1 cellular context compared by ENCODE assay signal in the genomic region with DNA sequence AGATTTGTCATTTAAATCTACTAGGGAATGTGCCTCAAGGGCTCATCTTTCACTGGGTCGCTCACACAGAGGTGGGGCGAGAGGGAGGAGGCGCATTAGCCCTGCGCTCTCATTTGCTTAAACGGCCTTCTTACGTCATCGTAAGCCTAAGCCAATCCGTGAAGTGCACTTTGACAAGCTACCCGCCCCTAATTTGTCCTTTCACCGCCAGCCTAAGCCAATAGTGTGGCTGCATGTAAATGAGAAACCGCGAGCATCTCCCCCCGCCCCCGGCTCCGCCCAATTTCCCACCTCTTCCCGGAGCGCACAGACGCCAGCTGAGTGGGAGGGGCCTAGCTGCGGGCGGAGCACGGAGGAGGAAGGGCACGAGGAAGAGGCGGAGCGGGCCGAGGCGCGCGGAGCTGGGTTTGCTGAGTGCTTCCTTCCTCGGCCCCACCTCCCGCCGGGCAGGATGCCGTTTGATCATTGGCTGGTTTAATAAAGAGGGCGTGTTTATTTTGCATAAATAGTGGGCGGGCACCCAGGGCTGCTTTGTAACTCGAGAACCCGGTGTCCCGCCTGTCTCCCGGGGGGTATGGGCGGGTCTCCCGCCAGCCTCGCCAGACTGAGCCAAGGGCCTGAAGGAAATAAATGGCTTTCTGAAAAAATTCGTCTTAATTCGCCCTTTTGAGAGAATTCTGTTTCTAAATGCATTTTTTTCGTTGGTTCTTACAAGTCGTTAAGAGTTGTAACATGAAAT.
A peak's percentile ranks its signal among the peaks of the same experiment; 100 is the strongest.
TF ChIP-seq lines count a peak whose summit lies in the region.

No MANE protein-coding gene starts in this region.

TF ChIP-seq in GM12878, 131 proteins besides CTCF, POLR2A, EP300 and RAD21 (continued from another document and continues in another):
- TF ChIP-seq TAF1 (IDR thresholded peaks at IDR 0.05; ENCODE audit: borderline replicate concordance, low read depth, low read length) (no peak), IKZF1 (conservative IDR thresholded peaks at IDR 0.05) (no peak), SMARCA5 (IDR thresholded peaks at IDR 0.05) (no peak), HDGF (IDR thresholded peaks at IDR 0.05) (peak; percentile 99), GATAD2B (conservative IDR thresholded peaks at IDR 0.05; ENCODE audit: low read depth) (peak; percentile 56; the same call in 1 of the 2 replicates), CEBPB (IDR thresholded peaks at IDR 0.05; ENCODE audit: borderline replicate concordance in 1 of 2, low read depth in 2 of 2, low read length in 2 of 2) (0 out of 4 replicates have a peak, but pooled peaks of 1 of the 2 experiments have one; percentile 36), CREB1 (IDR thresholded peaks at IDR 0.05; ENCODE audit: low read depth) (peak; percentile 72), POLR2AphosphoS2 (IDR thresholded peaks at IDR 0.05; ENCODE audit: low read depth, low read length) (no peak), SP1 (IDR thresholded peaks at IDR 0.05; ENCODE audit: low read depth, low read length) (peak; percentile 84), BACH1 (IDR thresholded peaks at IDR 0.05; ENCODE audit: borderline replicate concordance) (no peak), TCF12 (IDR thresholded peaks at IDR 0.05; ENCODE audit: low read depth, low read length) (no peak), BCL11A (IDR thresholded peaks at IDR 0.05; ENCODE audit: low read depth, low read length) (no peak), CBX5 (IDR thresholded peaks at IDR 0.05; ENCODE audit: low read depth) (no peak), ESRRA (IDR thresholded peaks at IDR 0.05; ENCODE audit: low read length) (no peak), ZNF207 (IDR thresholded peaks at IDR 0.05; ENCODE audit: borderline replicate concordance) (peak; percentile 29; the same call in 1 of the 2 replicates), MEF2B (IDR thresholded peaks at IDR 0.05; ENCODE audit: partially characterized antibody, poor library complexity, severe bottlenecking) (no peak), RBBP5 (conservative IDR thresholded peaks at IDR 0.05) (no peak), YBX1 (IDR thresholded peaks at IDR 0.05) (no peak), SREBF1 (IDR thresholded peaks at IDR 0.05; ENCODE audit: low read length) (no peak), EED (IDR thresholded peaks at IDR 0.05; ENCODE audit: low read depth) (no peak), BHLHE40 (IDR thresholded peaks at IDR 0.05; ENCODE audit: borderline replicate concordance in 1 of 2, low read depth in 2 of 2, low read length in 1 of 2) (peak; percentile 56 to 82; a peak in 3 of 4 replicates), SMAD1 (IDR thresholded peaks at IDR 0.05; ENCODE audit: low read depth, partially characterized antibody) (no peak), EZH2 (IDR thresholded peaks at IDR 0.05; ENCODE audit: borderline replicate concordance, control insufficient read depth, low read depth, low read length) (no peak), ZNF622 (IDR thresholded peaks at IDR 0.05) (no peak), NR2C2 (IDR thresholded peaks at IDR 0.05; ENCODE audit: borderline replicate concordance, control insufficient read depth, insufficient read length, low read depth) (no peak), YY1 (IDR thresholded peaks at IDR 0.05; ENCODE audit: low read depth, low read length) (no peak), RFX5 (IDR thresholded peaks at IDR 0.05; ENCODE audit: low read depth, low read length) (peak; percentile 81), TBL1XR1 (IDR thresholded peaks at IDR 0.05; ENCODE audit: low read depth, low read length) (no peak), NFIC (IDR thresholded peaks at IDR 0.05; ENCODE audit: low read depth, low read length) (no peak), ASH2L (IDR thresholded peaks at IDR 0.05; ENCODE audit: borderline replicate concordance, low read depth) (no peak), CHD1 (IDR thresholded peaks at IDR 0.05; ENCODE audit: low read depth, low read length) (no peak), CHD4 (IDR thresholded peaks at IDR 0.05) (no peak), CBFB (IDR thresholded peaks at IDR 0.05; ENCODE audit: low read depth) (no peak; the same call in 1 of the 2 replicates), RCOR1 (conservative IDR thresholded peaks at IDR 0.05; ENCODE audit: low read depth, low read length) (no peak), PML (IDR thresholded peaks at IDR 0.05; ENCODE audit: low read length) (no peak)
- TF ChIP-seq, protein P1, sequence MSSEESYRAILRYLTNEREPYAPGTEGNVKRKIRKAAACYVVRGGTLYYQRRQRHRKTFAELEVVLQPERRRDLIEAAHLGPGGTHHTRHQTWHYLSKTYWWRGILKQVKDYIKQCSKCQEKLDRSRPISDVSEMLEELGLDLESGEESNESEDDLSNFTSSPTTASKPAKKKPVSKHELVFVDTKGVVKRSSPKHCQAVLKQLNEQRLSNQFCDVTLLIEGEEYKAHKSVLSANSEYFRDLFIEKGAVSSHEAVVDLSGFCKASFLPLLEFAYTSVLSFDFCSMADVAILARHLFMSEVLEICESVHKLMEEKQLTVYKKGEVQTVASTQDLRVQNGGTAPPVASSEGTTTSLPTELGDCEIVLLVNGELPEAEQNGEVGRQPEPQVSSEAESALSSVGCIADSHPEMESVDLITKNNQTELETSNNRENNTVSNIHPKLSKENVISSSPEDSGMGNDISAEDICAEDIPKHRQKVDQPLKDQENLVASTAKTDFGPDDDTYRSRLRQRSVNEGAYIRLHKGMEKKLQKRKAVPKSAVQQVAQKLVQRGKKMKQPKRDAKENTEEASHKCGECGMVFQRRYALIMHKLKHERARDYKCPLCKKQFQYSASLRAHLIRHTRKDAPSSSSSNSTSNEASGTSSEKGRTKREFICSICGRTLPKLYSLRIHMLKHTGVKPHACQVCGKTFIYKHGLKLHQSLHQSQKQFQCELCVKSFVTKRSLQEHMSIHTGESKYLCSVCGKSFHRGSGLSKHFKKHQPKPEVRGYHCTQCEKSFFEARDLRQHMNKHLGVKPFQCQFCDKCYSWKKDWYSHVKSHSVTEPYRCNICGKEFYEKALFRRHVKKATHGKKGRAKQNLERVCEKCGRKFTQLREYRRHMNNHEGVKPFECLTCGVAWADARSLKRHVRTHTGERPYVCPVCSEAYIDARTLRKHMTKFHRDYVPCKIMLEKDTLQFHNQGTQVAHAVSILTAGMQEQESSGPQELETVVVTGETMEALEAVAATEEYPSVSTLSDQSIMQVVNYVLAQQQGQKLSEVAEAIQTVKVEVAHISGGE (CRISPR knock-in tag; IDR thresholded peaks at IDR 0.05), result no peak
- TF ChIP-seq, protein P2, sequence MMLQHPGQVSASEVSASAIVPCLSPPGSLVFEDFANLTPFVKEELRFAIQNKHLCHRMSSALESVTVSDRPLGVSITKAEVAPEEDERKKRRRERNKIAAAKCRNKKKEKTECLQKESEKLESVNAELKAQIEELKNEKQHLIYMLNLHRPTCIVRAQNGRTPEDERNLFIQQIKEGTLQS (IDR thresholded peaks at IDR 0.05; ENCODE audit: borderline replicate concordance, extremely low read depth, low read depth, low read length), result no peak
- TF ChIP-seq, protein P3, sequence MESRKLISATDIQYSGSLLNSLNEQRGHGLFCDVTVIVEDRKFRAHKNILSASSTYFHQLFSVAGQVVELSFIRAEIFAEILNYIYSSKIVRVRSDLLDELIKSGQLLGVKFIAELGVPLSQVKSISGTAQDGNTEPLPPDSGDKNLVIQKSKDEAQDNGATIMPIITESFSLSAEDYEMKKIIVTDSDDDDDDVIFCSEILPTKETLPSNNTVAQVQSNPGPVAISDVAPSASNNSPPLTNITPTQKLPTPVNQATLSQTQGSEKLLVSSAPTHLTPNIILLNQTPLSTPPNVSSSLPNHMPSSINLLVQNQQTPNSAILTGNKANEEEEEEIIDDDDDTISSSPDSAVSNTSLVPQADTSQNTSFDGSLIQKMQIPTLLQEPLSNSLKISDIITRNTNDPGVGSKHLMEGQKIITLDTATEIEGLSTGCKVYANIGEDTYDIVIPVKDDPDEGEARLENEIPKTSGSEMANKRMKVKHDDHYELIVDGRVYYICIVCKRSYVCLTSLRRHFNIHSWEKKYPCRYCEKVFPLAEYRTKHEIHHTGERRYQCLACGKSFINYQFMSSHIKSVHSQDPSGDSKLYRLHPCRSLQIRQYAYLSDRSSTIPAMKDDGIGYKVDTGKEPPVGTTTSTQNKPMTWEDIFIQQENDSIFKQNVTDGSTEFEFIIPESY (IDR thresholded peaks at IDR 0.05), result no peak
- TF ChIP-seq, protein P4, sequence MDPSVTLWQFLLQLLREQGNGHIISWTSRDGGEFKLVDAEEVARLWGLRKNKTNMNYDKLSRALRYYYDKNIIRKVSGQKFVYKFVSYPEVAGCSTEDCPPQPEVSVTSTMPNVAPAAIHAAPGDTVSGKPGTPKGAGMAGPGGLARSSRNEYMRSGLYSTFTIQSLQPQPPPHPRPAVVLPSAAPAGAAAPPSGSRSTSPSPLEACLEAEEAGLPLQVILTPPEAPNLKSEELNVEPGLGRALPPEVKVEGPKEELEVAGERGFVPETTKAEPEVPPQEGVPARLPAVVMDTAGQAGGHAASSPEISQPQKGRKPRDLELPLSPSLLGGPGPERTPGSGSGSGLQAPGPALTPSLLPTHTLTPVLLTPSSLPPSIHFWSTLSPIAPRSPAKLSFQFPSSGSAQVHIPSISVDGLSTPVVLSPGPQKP (IDR thresholded peaks at IDR 0.05; ENCODE audit: low read depth, low read length), result no peak
- TF ChIP-seq, protein P5, sequence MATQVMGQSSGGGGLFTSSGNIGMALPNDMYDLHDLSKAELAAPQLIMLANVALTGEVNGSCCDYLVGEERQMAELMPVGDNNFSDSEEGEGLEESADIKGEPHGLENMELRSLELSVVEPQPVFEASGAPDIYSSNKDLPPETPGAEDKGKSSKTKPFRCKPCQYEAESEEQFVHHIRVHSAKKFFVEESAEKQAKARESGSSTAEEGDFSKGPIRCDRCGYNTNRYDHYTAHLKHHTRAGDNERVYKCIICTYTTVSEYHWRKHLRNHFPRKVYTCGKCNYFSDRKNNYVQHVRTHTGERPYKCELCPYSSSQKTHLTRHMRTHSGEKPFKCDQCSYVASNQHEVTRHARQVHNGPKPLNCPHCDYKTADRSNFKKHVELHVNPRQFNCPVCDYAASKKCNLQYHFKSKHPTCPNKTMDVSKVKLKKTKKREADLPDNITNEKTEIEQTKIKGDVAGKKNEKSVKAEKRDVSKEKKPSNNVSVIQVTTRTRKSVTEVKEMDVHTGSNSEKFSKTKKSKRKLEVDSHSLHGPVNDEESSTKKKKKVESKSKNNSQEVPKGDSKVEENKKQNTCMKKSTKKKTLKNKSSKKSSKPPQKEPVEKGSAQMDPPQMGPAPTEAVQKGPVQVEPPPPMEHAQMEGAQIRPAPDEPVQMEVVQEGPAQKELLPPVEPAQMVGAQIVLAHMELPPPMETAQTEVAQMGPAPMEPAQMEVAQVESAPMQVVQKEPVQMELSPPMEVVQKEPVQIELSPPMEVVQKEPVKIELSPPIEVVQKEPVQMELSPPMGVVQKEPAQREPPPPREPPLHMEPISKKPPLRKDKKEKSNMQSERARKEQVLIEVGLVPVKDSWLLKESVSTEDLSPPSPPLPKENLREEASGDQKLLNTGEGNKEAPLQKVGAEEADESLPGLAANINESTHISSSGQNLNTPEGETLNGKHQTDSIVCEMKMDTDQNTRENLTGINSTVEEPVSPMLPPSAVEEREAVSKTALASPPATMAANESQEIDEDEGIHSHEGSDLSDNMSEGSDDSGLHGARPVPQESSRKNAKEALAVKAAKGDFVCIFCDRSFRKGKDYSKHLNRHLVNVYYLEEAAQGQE (IDR thresholded peaks at IDR 0.05; ENCODE audit: low read depth, low read length), result no peak
- TF ChIP-seq, protein P6, sequence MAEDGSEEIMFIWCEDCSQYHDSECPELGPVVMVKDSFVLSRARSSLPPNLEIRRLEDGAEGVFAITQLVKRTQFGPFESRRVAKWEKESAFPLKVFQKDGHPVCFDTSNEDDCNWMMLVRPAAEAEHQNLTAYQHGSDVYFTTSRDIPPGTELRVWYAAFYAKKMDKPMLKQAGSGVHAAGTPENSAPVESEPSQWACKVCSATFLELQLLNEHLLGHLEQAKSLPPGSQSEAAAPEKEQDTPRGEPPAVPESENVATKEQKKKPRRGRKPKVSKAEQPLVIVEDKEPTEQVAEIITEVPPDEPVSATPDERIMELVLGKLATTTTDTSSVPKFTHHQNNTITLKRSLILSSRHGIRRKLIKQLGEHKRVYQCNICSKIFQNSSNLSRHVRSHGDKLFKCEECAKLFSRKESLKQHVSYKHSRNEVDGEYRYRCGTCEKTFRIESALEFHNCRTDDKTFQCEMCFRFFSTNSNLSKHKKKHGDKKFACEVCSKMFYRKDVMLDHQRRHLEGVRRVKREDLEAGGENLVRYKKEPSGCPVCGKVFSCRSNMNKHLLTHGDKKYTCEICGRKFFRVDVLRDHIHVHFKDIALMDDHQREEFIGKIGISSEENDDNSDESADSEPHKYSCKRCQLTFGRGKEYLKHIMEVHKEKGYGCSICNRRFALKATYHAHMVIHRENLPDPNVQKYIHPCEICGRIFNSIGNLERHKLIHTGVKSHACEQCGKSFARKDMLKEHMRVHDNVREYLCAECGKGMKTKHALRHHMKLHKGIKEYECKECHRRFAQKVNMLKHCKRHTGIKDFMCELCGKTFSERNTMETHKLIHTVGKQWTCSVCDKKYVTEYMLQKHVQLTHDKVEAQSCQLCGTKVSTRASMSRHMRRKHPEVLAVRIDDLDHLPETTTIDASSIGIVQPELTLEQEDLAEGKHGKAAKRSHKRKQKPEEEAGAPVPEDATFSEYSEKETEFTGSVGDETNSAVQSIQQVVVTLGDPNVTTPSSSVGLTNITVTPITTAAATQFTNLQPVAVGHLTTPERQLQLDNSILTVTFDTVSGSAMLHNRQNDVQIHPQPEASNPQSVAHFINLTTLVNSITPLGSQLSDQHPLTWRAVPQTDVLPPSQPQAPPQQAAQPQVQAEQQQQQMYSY (CRISPR knock-in tag; IDR thresholded peaks at IDR 0.05), result no peak
- TF ChIP-seq, protein P7, sequence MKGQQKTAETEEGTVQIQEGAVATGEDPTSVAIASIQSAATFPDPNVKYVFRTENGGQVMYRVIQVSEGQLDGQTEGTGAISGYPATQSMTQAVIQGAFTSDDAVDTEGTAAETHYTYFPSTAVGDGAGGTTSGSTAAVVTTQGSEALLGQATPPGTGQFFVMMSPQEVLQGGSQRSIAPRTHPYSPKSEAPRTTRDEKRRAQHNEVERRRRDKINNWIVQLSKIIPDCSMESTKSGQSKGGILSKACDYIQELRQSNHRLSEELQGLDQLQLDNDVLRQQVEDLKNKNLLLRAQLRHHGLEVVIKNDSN (IDR thresholded peaks at IDR 0.05; ENCODE audit: borderline replicate concordance, extremely low read length, insufficient read depth, low read depth, low read length), result no peak
- TF ChIP-seq, protein P8, sequence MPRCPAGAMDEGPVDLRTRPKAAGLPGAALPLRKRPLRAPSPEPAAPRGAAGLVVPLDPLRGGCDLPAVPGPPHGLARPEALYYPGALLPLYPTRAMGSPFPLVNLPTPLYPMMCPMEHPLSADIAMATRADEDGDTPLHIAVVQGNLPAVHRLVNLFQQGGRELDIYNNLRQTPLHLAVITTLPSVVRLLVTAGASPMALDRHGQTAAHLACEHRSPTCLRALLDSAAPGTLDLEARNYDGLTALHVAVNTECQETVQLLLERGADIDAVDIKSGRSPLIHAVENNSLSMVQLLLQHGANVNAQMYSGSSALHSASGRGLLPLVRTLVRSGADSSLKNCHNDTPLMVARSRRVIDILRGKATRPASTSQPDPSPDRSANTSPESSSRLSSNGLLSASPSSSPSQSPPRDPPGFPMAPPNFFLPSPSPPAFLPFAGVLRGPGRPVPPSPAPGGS (IDR thresholded peaks at IDR 0.05; ENCODE audit: borderline replicate concordance, insufficient read depth, low read depth, low read length, poor library complexity, severe bottlenecking), result no peak
